ENCODE assay signal across 1 cellular context in genomic region chr10:101694056-101694673, GRCh38.
TF ChIP-seq lines count a peak whose summit lies in the region.

No MANE protein-coding gene starts in this region.

TF ChIP-seq in K562, 482 proteins besides CTCF, POLR2A, EP300 and RAD21 (continued from another document and continues in another):
- no peak for TF ChIP-seq THAP12 (CRISPR knock-in tag; IDR thresholded peaks at IDR 0.05)
- TF ChIP-seq ZNF311 (CRISPR knock-in tag; IDR thresholded peaks at IDR 0.05), result no peak
- no peak for TF ChIP-seq LCOR (CRISPR knock-in tag; IDR thresholded peaks at IDR 0.05)
- TF ChIP-seq OTX1 (CRISPR knock-in tag; IDR thresholded peaks at IDR 0.05), result no peak
- no peak for TF ChIP-seq ZKSCAN1 (IDR thresholded peaks at IDR 0.05; ENCODE audit: low read depth, low read length)
- no peak for TF ChIP-seq TAL1 (IDR thresholded peaks at IDR 0.05)
- no peak for TF ChIP-seq REST (CRISPR knock-in tag; IDR thresholded peaks at IDR 0.05; ENCODE audit: low read depth)
- TF ChIP-seq MECOM (CRISPR knock-in tag; IDR thresholded peaks at IDR 0.05), result no peak
- peak; percentile 31; the same call in 1 of the 2 replicates for TF ChIP-seq BRD4 (IDR thresholded peaks at IDR 0.05)
- TF ChIP-seq MYBL2 (IDR thresholded peaks at IDR 0.05; ENCODE audit: low read depth), result no peak
- TF ChIP-seq MYBL2 (CRISPR knock-in tag; IDR thresholded peaks at IDR 0.05; ENCODE audit: borderline replicate concordance), result no peak
- no peak for TF ChIP-seq TAF9B (IDR thresholded peaks at IDR 0.05; ENCODE audit: partially characterized antibody)
- TF ChIP-seq KHSRP (IDR thresholded peaks at IDR 0.05), result no peak
- TF ChIP-seq NRF1 (conservative IDR thresholded peaks at IDR 0.05 in 1 of 2, IDR thresholded peaks at IDR 0.05 in 1 of 2), result peak in 1 of 2 experiments; percentile 36; a peak in 1 of 4 replicates
- TF ChIP-seq MXI1 (IDR thresholded peaks at IDR 0.05; ENCODE audit: low read depth, low read length), result no peak
- TF ChIP-seq FOXP1 (CRISPR knock-in tag; IDR thresholded peaks at IDR 0.05), result 0 out of 2 replicates have a peak, but pooled peaks have one; percentile 70
- no peak for TF ChIP-seq STAG1 (CRISPR knock-in tag; IDR thresholded peaks at IDR 0.05; ENCODE audit: borderline replicate concordance)
- no peak for TF ChIP-seq TRIM25 (IDR thresholded peaks at IDR 0.05; ENCODE audit: borderline replicate concordance)
- no peak for TF ChIP-seq BCL6 (CRISPR knock-in tag; IDR thresholded peaks at IDR 0.05)
- TF ChIP-seq MAFK (IDR thresholded peaks at IDR 0.05; ENCODE audit: low read length), result no peak
- no peak for TF ChIP-seq LEF1 (IDR thresholded peaks at IDR 0.05)
- TF ChIP-seq DNMT1 (IDR thresholded peaks at IDR 0.05), result no peak
- no peak for TF ChIP-seq POLR2AphosphoS2 (IDR thresholded peaks at IDR 0.05; ENCODE audit: low read length)
- no peak for TF ChIP-seq ZNF318 (IDR thresholded peaks at IDR 0.05; ENCODE audit: borderline replicate concordance in 1 of 2, low read depth in 1 of 2)
- TF ChIP-seq PTTG1 (tag; IDR thresholded peaks at IDR 0.05; ENCODE audit: low read depth), result no peak
- peak; percentile 76 for TF ChIP-seq TAF1 (IDR thresholded peaks at IDR 0.05; ENCODE audit: control insufficient read depth, extremely low read depth, insufficient read depth, low read length, severe bottlenecking)
- peak; percentile 50 for TF ChIP-seq ZBTB7A (IDR thresholded peaks at IDR 0.05; ENCODE audit: borderline replicate concordance, control insufficient read depth, low read depth, low read length)
- TF ChIP-seq EZH2 (IDR thresholded peaks at IDR 0.05; ENCODE audit: borderline replicate concordance, low read depth, low read length), result no peak
- TF ChIP-seq AFF1 (IDR thresholded peaks at IDR 0.05; ENCODE audit: low read depth in 1 of 2, partially characterized antibody in 2 of 2), result no peak
- TF ChIP-seq ZNF77 (CRISPR knock-in tag; IDR thresholded peaks at IDR 0.05), result no peak
- no peak for TF ChIP-seq RBM25 (IDR thresholded peaks at IDR 0.05; ENCODE audit: low read depth, low read length, severe bottlenecking)
- no peak for TF ChIP-seq POLR2B (IDR thresholded peaks at IDR 0.05; ENCODE audit: low read depth, partially characterized antibody)
- no peak for TF ChIP-seq ETV1 (tag; conservative IDR thresholded peaks at IDR 0.05; ENCODE audit: low read depth)
- TF ChIP-seq ETV5 (CRISPR knock-in tag; IDR thresholded peaks at IDR 0.05; ENCODE audit: low read depth), result no peak
- TF ChIP-seq MTA2 (IDR thresholded peaks at IDR 0.05; ENCODE audit: low read depth), result no peak
- TF ChIP-seq RBM34 (IDR thresholded peaks at IDR 0.05; ENCODE audit: borderline replicate concordance, insufficient read depth, low read length), result no peak
- TF ChIP-seq EHMT2 (IDR thresholded peaks at IDR 0.05), result no peak
- TF ChIP-seq PHF20 (IDR thresholded peaks at IDR 0.05; ENCODE audit: partially characterized antibody), result no peak
- no peak for TF ChIP-seq KLF16 (IDR thresholded peaks at IDR 0.05)
- no peak for TF ChIP-seq ZNF57 (CRISPR knock-in tag; IDR thresholded peaks at IDR 0.05)
- peak; percentile 39 for TF ChIP-seq FUS (optimal IDR thresholded peaks at IDR 0.05; ENCODE audit: low read depth, low read length)
- no peak for TF ChIP-seq ELF4 (CRISPR knock-in tag; IDR thresholded peaks at IDR 0.05)
- no peak; a peak in 1 of 4 replicates for TF ChIP-seq SIN3A (IDR thresholded peaks at IDR 0.05; ENCODE audit: borderline replicate concordance in 2 of 2, control insufficient read depth in 1 of 2, low read depth in 2 of 2, low read length in 2 of 2)
- 0 out of 2 replicates have a peak, but pooled peaks have one; percentile 15 for TF ChIP-seq ZBTB33 (CRISPR knock-in tag; IDR thresholded peaks at IDR 0.05)
